In the genomic region with DNA sequence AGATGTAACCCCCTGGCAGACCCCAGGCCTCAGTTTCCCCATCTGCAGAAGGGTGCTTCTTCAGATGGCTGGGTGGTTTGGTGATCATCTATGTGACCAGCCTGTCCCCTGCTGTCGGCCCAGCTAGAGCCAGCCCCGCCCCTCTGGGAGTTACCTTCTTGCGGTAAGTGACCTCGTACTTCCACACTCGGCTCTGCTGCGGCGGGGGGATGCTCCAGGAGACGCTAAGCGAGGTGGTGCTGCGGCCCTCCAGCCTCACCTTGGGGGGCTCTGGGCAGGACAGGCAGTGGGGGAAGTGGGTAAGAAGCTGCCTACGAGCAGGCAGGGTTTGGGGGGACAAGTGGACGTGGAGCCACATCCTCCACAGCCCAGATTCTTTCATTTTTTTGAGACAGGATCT, we compare ENCODE assay signal across 20 cellular contexts.
"Had no signal": no experiment of that assay in that cellular context is flagged by ENCODE, and none has a peak within 500 bp of the region (broad histone marks: within the 10 kb centered on the region; RNA-seq: fewer than 3 reads in every experiment).

No MANE protein-coding gene starts in this region.

- H3K4me3 ChIP-seq: lung, spleen, thoracic aorta, transverse colon had no signal

- FAIRE-seq: colon had no signal

- DNase-seq: effector memory CD8-positive, alpha-beta T cell; erythroblast; foreskin keratinocyte; left colon; left ventricle myocardium superior; mesenchymal stem cell; naive thymus-derived CD4-positive, alpha-beta T cell; nephron progenitor cell; posterior cingulate gyrus; spleen; stimulated activated CD4-positive, alpha-beta T cell treated with anti-CD3 and anti-CD28 coated beads, Interleukin-15, amount 100 ng/mL, for 24 hours; stimulated activated CD4-positive, alpha-beta T cell treated with anti-CD3 and anti-CD28 coated beads, Interleukin-1b, Interleukin-23, amount 100 ng/mL, for 48 hours; stimulated activated CD4-positive, alpha-beta T cell treated with anti-CD3 and anti-CD28 coated beads, Interleukin-4, amount 100 ng/mL, for 24 hours; stimulated activated naive B cell treated with anti-CD40 and anti-IgM and Interleukin-4, amounts not matched to agents 10 μg/mL and 1 μg/mL and 100 μg/mL, for 72 hours; stimulated activated naive CD8-positive, alpha-beta T cell treated with anti-CD3 and anti-CD28 coated beads, Interleukin-15, amount 100 ng/mL, for 72 hours; transverse colon had no signal

- H3K27me3 ChIP-seq: foreskin keratinocyte, neutrophil, spleen, transverse colon had no signal

- H3K27ac ChIP-seq: foreskin keratinocyte, neutrophil, spleen, thoracic aorta, transverse colon had no signal

- H3K9me3 ChIP-seq: neutrophil, spleen, thoracic aorta, transverse colon had no signal

- H3K36me3 ChIP-seq: neutrophil had no signal
